25 cellular contexts compared by ENCODE assay signal in genomic region chr2:121794233-121794632, GRCh38.
"Had no signal": no experiment of that assay in that cellular context is flagged by ENCODE, and none has a peak within 500 bp of the region (broad histone marks: within the 10 kb centered on the region; RNA-seq: fewer than 3 reads in every experiment).

No MANE protein-coding gene starts in this region.

- FAIRE-seq: colon, endothelial cell of umbilical vein, frontal cortex, kidney had no signal

- H3K36me3 Mint-ChIP-seq: immature natural killer cell, mesothelial cell of epicardium, naive B cell had no signal

- H3K36me3 ChIP-seq: esophagus muscularis mucosa, gastroesophageal sphincter, heart left ventricle, left lung, lower lobe of right lung had no signal

- H3K27ac Mint-ChIP-seq: immature natural killer cell, mesothelial cell of epicardium, naive B cell had no signal

- H3K9me3 ChIP-seq: left lung, lower lobe of right lung, mucosa of descending colon had no signal

- H3K4me3 Mint-ChIP-seq: immature natural killer cell, mesothelial cell of epicardium had no signal

- H2AFZ ChIP-seq: hepatocyte had no signal

- H3K4me1 Mint-ChIP-seq: immature natural killer cell, naive B cell had no signal

- H3K4me3 ChIP-seq: coronary artery, dorsolateral prefrontal cortex, esophagus muscularis mucosa, gastroesophageal sphincter, heart left ventricle, hepatocyte, left lung, lower lobe of right lung, mucosa of descending colon had no signal

- H3K27me3 ChIP-seq: hepatocyte, left lung had no signal

- H3K79me2 ChIP-seq: hepatocyte had no signal

- H3K4me1 ChIP-seq: esophagus muscularis mucosa, gastroesophageal sphincter, heart left ventricle, left lung, lower lobe of right lung had no signal

- H3K4me2 ChIP-seq: hepatocyte had no signal

- H3K9me3 Mint-ChIP-seq: immature natural killer cell, mesothelial cell of epicardium had no signal

- H3K27ac ChIP-seq: coronary artery, dorsolateral prefrontal cortex, esophagus muscularis mucosa, foreskin keratinocyte, gastroesophageal sphincter, heart left ventricle, hepatocyte, left lung, lower lobe of right lung had no signal

- DNase-seq: dermis blood vessel endothelial cell; dorsolateral prefrontal cortex; effector CD4-positive, alpha-beta T cell; effector memory CD4-positive, alpha-beta T cell; foreskin keratinocyte; heart left ventricle; hypothalamus; immature natural killer cell; islet precursor cell; kidney; kidney glomerular epithelial cell; left lung; left ventricle myocardium superior; lower lobe of right lung; mesenchymal stem cell; mucosa of descending colon; naive B cell had no signal
